20 cellular contexts compared by ENCODE assay signal in the genomic region with DNA sequence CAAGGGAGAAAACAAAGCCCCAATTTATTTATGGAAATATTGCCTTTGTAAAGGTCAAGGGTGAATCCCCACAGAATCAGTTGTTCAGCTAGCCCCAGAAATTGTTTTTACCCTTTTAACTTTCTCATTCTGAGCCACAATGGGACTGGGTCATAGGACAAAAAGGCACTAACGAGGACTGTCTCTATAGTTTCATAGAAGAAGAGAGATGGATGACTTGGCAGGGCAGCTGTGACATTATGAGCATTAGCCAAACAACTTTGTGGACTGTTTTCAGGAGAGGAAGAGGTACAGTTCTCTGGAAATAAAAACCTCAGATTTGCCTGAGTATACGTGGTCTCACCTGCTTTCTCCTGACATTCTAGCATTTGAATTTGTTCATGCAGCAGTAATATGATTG.
"Had no signal": no experiment of that assay in that cellular context is flagged by ENCODE, and none has a peak within 500 bp of the region (broad histone marks: within the 10 kb centered on the region; RNA-seq: fewer than 3 reads in every experiment).

No MANE protein-coding gene starts in this region.

- H3K4me2 ChIP-seq: hepatocyte had no signal

- H3K4me3 ChIP-seq: hepatocyte, left ventricle myocardium inferior, lower lobe of right lung, pancreas, suprapubic skin, thyroid gland had no signal

- H3K79me2 ChIP-seq: hepatocyte had no signal

- ATAC-seq: left cardiac atrium; lower lobe of right lung; natural killer cell treated with Interleukin-12 subunit alpha and Interleukin-12 subunit beta and Interleukin-15 and Interleukin-18, amount 100 ng/mL, for 72 hours; pancreas; right cardiac atrium; stimulated activated naive CD8-positive, alpha-beta T cell treated with anti-CD3 and anti-CD28 coated beads, Interleukin-15, Interleukin-2, amounts not matched to agents 100 U/mL and 50 U/mL, for 24 hours had no signal

- H3K27me3 ChIP-seq: hepatocyte, pancreas, suprapubic skin, thyroid gland had no signal

- DNase-seq: effector CD4-positive, alpha-beta T cell; endodermal cell; erythroblast; foreskin melanocyte; head of caudate nucleus; kidney; left cardiac atrium; left ventricle myocardium inferior; lower lobe of right lung; midbrain; occipital lobe; pancreas; right cardiac atrium; small intestine; stimulated activated CD4-positive, alpha-beta T cell treated with anti-CD3 and anti-CD28 coated beads, Interleukin-12 subunit alpha, Interleukin-12 subunit beta, amount 100 ng/mL, for 4 hours; stimulated activated naive CD8-positive, alpha-beta T cell treated with anti-CD3 and anti-CD28 coated beads, Interleukin-15, Interleukin-2, amounts not matched to agents 100 U/mL and 50 U/mL, for 24 hours; thyroid gland had no signal

- H3K36me3 ChIP-seq: left ventricle myocardium inferior, lower lobe of right lung, pancreas, suprapubic skin, thyroid gland had no signal

- H3K9me3 ChIP-seq: left ventricle myocardium inferior, lower lobe of right lung, pancreas, suprapubic skin, thyroid gland had no signal

- H3K4me1 ChIP-seq: left ventricle myocardium inferior, lower lobe of right lung, pancreas, suprapubic skin, thyroid gland had no signal

- H2AFZ ChIP-seq: hepatocyte had no signal

- H3K27ac ChIP-seq: hepatocyte, left ventricle myocardium inferior, lower lobe of right lung, pancreas, suprapubic skin, thyroid gland had no signal
